ENCODE assay signal across 1 cellular context in the genomic region with DNA sequence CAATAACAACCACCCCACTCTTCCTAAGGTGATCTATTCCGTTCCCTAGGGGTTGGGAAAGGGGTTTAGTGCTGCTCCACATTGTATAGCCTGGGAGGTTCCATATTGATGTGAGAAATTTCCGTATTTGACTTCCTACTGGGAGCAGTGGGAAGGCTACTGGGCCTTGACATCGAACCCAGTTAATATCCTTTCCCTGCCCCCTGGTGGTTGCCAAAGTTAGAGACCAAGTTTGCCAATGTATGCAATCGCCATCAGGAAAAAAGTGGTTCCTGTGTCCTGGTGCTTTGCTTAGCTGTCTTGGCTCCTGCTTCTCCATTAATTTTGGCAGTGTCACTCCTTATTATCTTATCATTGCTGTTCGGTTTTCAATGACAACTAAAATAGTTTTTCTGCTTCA.
TF ChIP-seq lines count a peak whose summit lies in the region.

No MANE protein-coding gene starts in this region.

TF ChIP-seq in WTC11, 78 proteins besides CTCF, POLR2A, EP300 and RAD21 (continued from another document):
- TF ChIP-seq, protein P1, sequence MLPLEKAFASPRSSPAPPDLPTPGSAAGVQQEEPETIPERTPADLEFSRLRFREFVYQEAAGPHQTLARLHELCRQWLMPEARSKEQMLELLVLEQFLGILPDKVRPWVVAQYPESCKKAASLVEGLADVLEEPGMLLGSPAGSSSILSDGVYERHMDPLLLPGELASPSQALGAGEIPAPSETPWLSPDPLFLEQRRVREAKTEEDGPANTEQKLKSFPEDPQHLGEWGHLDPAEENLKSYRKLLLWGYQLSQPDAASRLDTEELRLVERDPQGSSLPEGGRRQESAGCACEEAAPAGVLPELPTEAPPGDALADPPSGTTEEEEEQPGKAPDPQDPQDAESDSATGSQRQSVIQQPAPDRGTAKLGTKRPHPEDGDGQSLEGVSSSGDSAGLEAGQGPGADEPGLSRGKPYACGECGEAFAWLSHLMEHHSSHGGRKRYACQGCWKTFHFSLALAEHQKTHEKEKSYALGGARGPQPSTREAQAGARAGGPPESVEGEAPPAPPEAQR (CRISPR knock-in tag; IDR thresholded peaks at IDR 0.05) = no peak
- TF ChIP-seq ELF4 (CRISPR knock-in tag; IDR thresholded peaks at IDR 0.05; ENCODE audit: low read depth) = no peak
TF ChIP-seq in WTC11: peak in this region for 0.
